Comparison of ENCODE assay signal across 8 cellular contexts in the genomic region with DNA sequence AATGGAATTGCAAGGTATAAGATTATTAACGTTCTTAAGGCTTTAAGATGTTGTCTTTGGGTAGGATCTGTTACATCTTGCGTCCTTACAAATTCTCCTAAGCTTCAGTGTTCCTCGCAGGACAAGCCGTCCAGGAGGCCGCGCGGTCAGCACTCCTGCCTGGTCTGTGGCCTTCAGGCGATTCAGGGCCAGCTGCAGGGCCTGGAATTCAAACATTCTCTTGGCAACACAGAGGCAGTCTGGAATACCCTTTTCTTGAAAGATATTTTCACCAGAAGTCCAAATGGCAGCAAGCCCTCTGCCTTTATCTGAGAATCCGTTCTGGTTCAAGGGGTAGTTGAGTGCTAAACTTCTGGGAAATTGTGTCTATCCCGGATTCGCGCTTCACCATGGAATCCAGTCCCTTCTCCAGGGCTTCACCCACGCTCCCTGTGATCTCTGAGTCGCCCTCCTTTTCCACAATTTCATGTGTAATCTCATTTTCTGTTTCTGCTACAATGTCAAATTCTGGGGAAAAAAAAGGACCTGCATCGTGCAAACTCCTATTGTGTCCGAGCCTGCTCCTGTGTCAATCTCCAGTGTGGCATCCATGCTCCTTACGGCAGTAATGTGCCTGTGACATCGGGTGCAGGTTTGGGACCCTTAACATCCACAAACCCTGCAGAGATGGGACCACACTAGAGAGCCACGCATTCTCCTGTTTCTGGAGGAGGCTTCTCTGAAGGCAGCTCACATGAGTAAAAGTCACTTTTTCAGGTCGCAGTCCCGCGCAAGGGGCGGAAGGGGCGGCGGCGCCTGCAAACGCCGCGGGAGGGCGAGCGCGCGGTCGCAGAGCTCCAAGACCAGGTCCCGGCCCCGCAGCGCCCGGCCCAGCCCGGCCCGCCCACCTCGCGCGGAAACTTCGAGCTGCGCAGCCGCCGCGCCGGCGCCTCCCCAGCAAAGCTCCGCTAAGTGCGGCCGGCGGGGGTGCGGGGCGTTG. TPM values are rescaled to one million over a fixed set of nuclear protein-coding genes. Genes with fewer than 3 reads are reported as not detected.
DNase-seq lines count a peak whose midpoint lies in the region; ATAC-seq and TF ChIP-seq lines count a peak whose summit lies in the region.

No MANE protein-coding gene starts in this region.

- H3K36me3 ChIP-seq in tibial nerve: no peaks in the 10 kb centered on the region

- H3K4me3 ChIP-seq in tibial nerve: peak overlapping the region in 3 of 4 donors; percentile 20 to 37 (median 21)

- H3K27ac Mint-ChIP-seq in activated CD4-positive, alpha-beta T cell treated with anti-CD3 and anti-CD28 coated beads, Interleukin-2, amount 10 ng/mL, durations not matched to agents 7 days and 5 days: peak overlapping the region; percentile 71
- H3K27ac Mint-ChIP-seq in endothelial cell (ENCODE audit: unreplicated experiment): no peak overlapping the region
- H3K27ac Mint-ChIP-seq in natural killer cell: peak overlapping the region in 1 of 2 donors; percentile 54

- H3K4me1 Mint-ChIP-seq in activated CD4-positive, alpha-beta T cell treated with anti-CD3 and anti-CD28 coated beads, Interleukin-2, amount 10 ng/mL, durations not matched to agents 7 days and 5 days: peaks cover 51% of the 10 kb centered on the region
- H3K4me1 Mint-ChIP-seq in endothelial cell (ENCODE audit: unreplicated experiment) (peaks cover 4% of the 10 kb centered on the region), natural killer cell (peaks cover 10 to 11% of the 10 kb centered on the region in 2 donors)

- intact Hi-C loops in natural killer cell (cut with micrococcal nuclease): no loop called here

- ATAC-seq in HG02885 (IDR thresholded peaks at IDR 0.05; ENCODE audit: poor library complexity, unreplicated experiment): peak; percentile 38
- ATAC-seq in natural killer cell: peak; percentile 87 to 96 (median 96)
- ATAC-seq in GM18861 (IDR thresholded peaks at IDR 0.05; ENCODE audit: unreplicated experiment): no peak
- ATAC-seq in GM18868 (IDR thresholded peaks at IDR 0.05; ENCODE audit: unreplicated experiment): no peak

- peak; percentile 66 for DNase-seq in COLO668 (lab: John Stamatoyannopoulos, UW; ENCODE audit: unreplicated experiment)
- DNase-seq in activated CD4-positive, alpha-beta T cell treated with anti-CD3 and anti-CD28 coated beads, Interleukin-2, amount 10 ng/mL, durations not matched to agents 7 days and 5 days: peak; percentile 46
- DNase-seq in endothelial cell (ENCODE audit: low spot score): peak; percentile 60
- peak; percentile 51 for DNase-seq in natural killer cell
- no peak for DNase-seq in tibial nerve (ENCODE audit: low spot score in 2 of 2)

- TF ChIP-seq EP300 in tibial nerve (IDR thresholded peaks at IDR 0.05): no peak

- TF ChIP-seq CTCF in endothelial cell (IDR thresholded peaks at IDR 0.05; ENCODE audit: unreplicated experiment) (no peak), natural killer cell (IDR thresholded peaks at IDR 0.05) (no peak), tibial nerve (IDR thresholded peaks at IDR 0.05) (peak in 1 of 5 experiments; percentile 21)

- H3K27me3 ChIP-seq in tibial nerve: peaks cover 0 to 13% of the 10 kb centered on the region in 2 donors

- POLR2A ChIA-PET in activated CD4-positive, alpha-beta T cell treated with anti-CD3 and anti-CD28 coated beads, Interleukin-2, amount 10 ng/mL, durations not matched to agents 7 days and 5 days (lab: Charles Lee): no interaction called here

- TF ChIP-seq POLR2A in tibial nerve (IDR thresholded peaks at IDR 0.05): no peak

- H3K9me3 ChIP-seq in tibial nerve: no peaks in the 10 kb centered on the region

- H3K4me3 Mint-ChIP-seq in activated CD4-positive, alpha-beta T cell treated with anti-CD3 and anti-CD28 coated beads, Interleukin-2, amount 10 ng/mL, durations not matched to agents 7 days and 5 days: peak overlapping the region; percentile 53
- no peak overlapping the region for H3K4me3 Mint-ChIP-seq in endothelial cell (ENCODE audit: unreplicated experiment)
- peak overlapping the region; percentile 65 for H3K4me3 Mint-ChIP-seq in natural killer cell

- peaks cover 18% of the 10 kb centered on the region for H3K9me3 Mint-ChIP-seq in activated CD4-positive, alpha-beta T cell treated with anti-CD3 and anti-CD28 coated beads, Interleukin-2, amount 10 ng/mL, durations not matched to agents 7 days and 5 days
- no peaks in the 10 kb centered on the region for H3K9me3 Mint-ChIP-seq in endothelial cell (ENCODE audit: unreplicated experiment)
- H3K9me3 Mint-ChIP-seq in natural killer cell: no peaks in the 10 kb centered on the region

- peaks cover 3% of the 10 kb centered on the region for H3K27me3 Mint-ChIP-seq in activated CD4-positive, alpha-beta T cell treated with anti-CD3 and anti-CD28 coated beads, Interleukin-2, amount 10 ng/mL, durations not matched to agents 7 days and 5 days
- H3K27me3 Mint-ChIP-seq in endothelial cell (ENCODE audit: unreplicated experiment): peaks cover 1% of the 10 kb centered on the region
- peaks cover 0 to 3% of the 10 kb centered on the region in 2 donors for H3K27me3 Mint-ChIP-seq in natural killer cell (ENCODE audit: low read depth in 2 of 2)

- H3K4me1 ChIP-seq in tibial nerve: peaks cover 0 to 12% (median 0%) of the 10 kb centered on the region in 4 donors

- WGBS in tibial nerve, 2 donors: 21 to 25% methylated on average over 45 to 56 of the region's 56 CpGs

- no peak overlapping the region for H3K27ac ChIP-seq in tibial nerve

- peaks cover 30% of the 10 kb centered on the region for H3K36me3 Mint-ChIP-seq in activated CD4-positive, alpha-beta T cell treated with anti-CD3 and anti-CD28 coated beads, Interleukin-2, amount 10 ng/mL, durations not matched to agents 7 days and 5 days (ENCODE audit: low read depth)
- H3K36me3 Mint-ChIP-seq in endothelial cell (ENCODE audit: low read depth, unreplicated experiment) (no peaks in the 10 kb centered on the region), natural killer cell (no peaks in the 10 kb centered on the region)

- CTCF ChIA-PET in activated CD4-positive, alpha-beta T cell treated with anti-CD3 and anti-CD28 coated beads, Interleukin-2, amount 10 ng/mL, durations not matched to agents 7 days and 5 days (lab: Charles Lee): interaction anchor here (0.6 to 3.4 kb wide), 9 partner anchors 9 to 89 kb away, joined by 3 to 14 read pairs (median 3); no protein-coding TSS in a partner anchor

RNA-seq across cellular contexts. Expression of a gene that starts 25.3 kb away (rescaled TPM):
- 100 to 1,000 TPM; 197 to 207 TPM for total RNA-seq in activated CD4-positive, alpha-beta T cell treated with anti-CD3 and anti-CD28 coated beads, Interleukin-2, amount 10 ng/mL, durations not matched to agents 7 days and 5 days
- 4.6 TPM for total RNA-seq in endothelial cell (ENCODE audit: unreplicated experiment)
- 100 to 1,000 TPM; 386 to 519 (median 456) TPM for total RNA-seq in natural killer cell
- total RNA-seq in tibial nerve: 10 to 100 TPM in 2 of 4 donors, 1 to 10 TPM in 2; 7.3 to 18.8 (median 12.3) TPM

Comparison
In these comparisons a context has a peak if more than half of its experiments do, and no peak if none do; other contexts are left out.
1. DNase-seq: peak in COLO668 (single experiment), activated CD4-positive, alpha-beta T cell treated with anti-CD3 and anti-CD28 coated beads, Interleukin-2, amount 10 ng/mL, durations not matched to agents 7 days and 5 days (single experiment), endothelial cell (single experiment) and natural killer cell (single experiment); none in tibial nerve (0 of 2).
2. ATAC-seq: peak in HG02885 (single experiment) and natural killer cell (3 of 3); none in GM18861 (single experiment) and GM18868 (single experiment).
3. RNA of a gene that starts 25.3 kb away (total RNA-seq): 386 to 519 TPM in natural killer cell and 197 to 207 TPM in activated CD4-positive, alpha-beta T cell treated with anti-CD3 and anti-CD28 coated beads, Interleukin-2, amount 10 ng/mL, durations not matched to agents 7 days and 5 days; 7.3 to 18.8 TPM in tibial nerve and 4.6 TPM in endothelial cell (single experiment); every median in the first group is over 10 times any median in the second.